Comparison of ENCODE assay signal across 1 cellular context in the genomic region with DNA sequence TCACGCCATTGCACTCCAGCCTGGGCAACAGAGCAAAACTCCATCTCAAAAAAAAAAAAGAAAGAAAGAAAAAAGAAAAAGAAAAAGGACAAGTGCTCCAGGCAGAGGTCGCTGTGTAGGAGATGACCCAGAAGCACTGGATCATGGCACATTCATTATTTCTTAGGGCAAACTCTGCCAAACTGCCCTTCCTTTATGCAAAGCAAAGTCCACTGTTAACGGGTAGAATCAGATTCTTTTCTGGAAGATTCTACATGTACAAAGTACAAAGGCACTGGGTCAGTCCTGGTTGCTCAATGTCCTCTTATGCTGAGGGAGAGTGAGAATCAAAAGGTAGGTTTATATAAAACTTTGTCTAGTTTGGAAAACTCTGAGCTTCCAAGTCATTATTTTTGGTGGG.
TF ChIP-seq lines count a peak whose summit lies in the region.

No MANE protein-coding gene starts in this region.

TF ChIP-seq in liver, 16 proteins besides CTCF, POLR2A, EP300 and RAD21 (continued from another document):
- TF ChIP-seq FOXA2 (IDR thresholded peaks at IDR 0.05), result no peak
- peak; percentile 87 for TF ChIP-seq YY1 (IDR thresholded peaks at IDR 0.05)
- TF ChIP-seq ATF3 (IDR thresholded peaks at IDR 0.05), result no peak
- TF ChIP-seq REST (IDR thresholded peaks at IDR 0.05), result peak; percentile 83
- TF ChIP-seq SP1 (IDR thresholded peaks at IDR 0.05), result peak; percentile 81
- peak; percentile 80 for TF ChIP-seq RXRA (IDR thresholded peaks at IDR 0.05)
- TF ChIP-seq MAX (IDR thresholded peaks at IDR 0.05), result peak; percentile 41
- TF ChIP-seq HNF4A (conservative IDR thresholded peaks at IDR 0.05), result peak; percentile 98 to 99
TF ChIP-seq in liver: peak in this region for 10.
